In genomic region chr11:127270848-127271247, GRCh38 we compare ENCODE assay signal across 29 cellular contexts.
"Had no signal": no experiment of that assay in that cellular context is flagged by ENCODE, and none has a peak within 500 bp of the region (broad histone marks: within the 10 kb centered on the region; RNA-seq: fewer than 3 reads in every experiment).

No MANE protein-coding gene starts in this region.

- ATAC-seq: activated naive CD4-positive, alpha-beta T cell treated with anti-CD3 and anti-CD28 coated beads, Interleukin-2, amount 50 U/mL, for 72 hours; activated naive CD8-positive, alpha-beta T cell treated with anti-CD3 and anti-CD28 coated beads, Interleukin-2, amount 50 U/mL, for 24 hours; activated T-cell treated with anti-CD3 and anti-CD28 coated beads, Interleukin-2, amount 50 U/mL, for 4 hours; activated T-cell treated with anti-CD3 and anti-CD28 coated beads, Interleukin-2, amount 50 U/mL, for 72 hours; activated T-helper 17 cell treated with anti-CD3 and anti-CD28 coated beads, Interleukin-2, amount 50 U/mL, for 72 hours; body of pancreas had no signal

- DNase-seq: activated effector memory CD4-positive, alpha-beta T cell treated with anti-CD3 and anti-CD28 coated beads, Interleukin-2, amount 50 U/mL, for 16 hours; activated effector memory CD4-positive, alpha-beta T cell treated with Interleukin-2 at 50 U/mL for 16 hours; activated gamma-delta T cell; activated gamma-delta T cell treated with Interleukin-2 at 50 U/mL for 16 hours; activated naive CD4-positive, alpha-beta T cell; activated naive CD4-positive, alpha-beta T cell treated with anti-CD3 and anti-CD28 coated beads for 36 hours; activated naive CD4-positive, alpha-beta T cell treated with anti-CD3 and anti-CD28 coated beads, Interleukin-2, amount 10 ng/mL, durations not matched to agents 7 days and 5 days; activated naive CD4-positive, alpha-beta T cell treated with anti-CD3 and anti-CD28 coated beads, Interleukin-2, amount 50 U/mL, for 16 hours; activated naive CD4-positive, alpha-beta T cell treated with Interleukin-2 at 50 U/mL for 16 hours; activated naive CD8-positive, alpha-beta T cell treated with anti-CD3 and anti-CD28 coated beads for 36 hours; activated naive CD8-positive, alpha-beta T cell treated with anti-CD3 and anti-CD28 coated beads, Interleukin-2, amount 10 ng/mL, durations not matched to agents 7 days and 5 days; activated naive CD8-positive, alpha-beta T cell treated with anti-CD3 and anti-CD28 coated beads, Interleukin-2, amount 50 U/mL, for 24 hours; activated T-cell treated with anti-CD3 and anti-CD28 coated beads, Interleukin-2, amount 50 U/mL, for 1 hour; activated T-cell treated with anti-CD3 and anti-CD28 coated beads, Interleukin-2, amount 50 U/mL, for 24 hours; activated T-cell treated with anti-CD3 and anti-CD28 coated beads, Interleukin-2, amount 50 U/mL, for 4 hours; activated T-cell treated with anti-CD3 and anti-CD28 coated beads, Interleukin-2, amount 50 U/mL, for 48 hours; activated T-cell treated with anti-CD3 and anti-CD28 coated beads, Interleukin-2, amount 50 U/mL, for 72 hours; adrenal gland; amniotic stem cell; amygdala; anterior cingulate cortex; aorta; body of pancreas; brain microvascular endothelial cell; caudate nucleus; central memory CD4-positive, alpha-beta T cell; cerebellar nuclear complex had no signal
